In genomic region chr17:72175263-72175662, GRCh38 we compare ENCODE assay signal across 23 cellular contexts. TPM values are rescaled to one million over a fixed set of nuclear protein-coding genes. Genes with fewer than 3 reads are reported as not detected.
"Had no signal": no experiment of that assay in that cellular context is flagged by ENCODE, and none has a peak within 500 bp of the region (broad histone marks: within the 10 kb centered on the region; RNA-seq: fewer than 3 reads in every experiment).

No MANE protein-coding gene starts in this region.

- H3K4me3 ChIP-seq: ascending aorta, esophagus muscularis mucosa, gastroesophageal sphincter, heart left ventricle, neural progenitor cell, ovary, testis, upper lobe of right lung had no signal

- H3K27ac Mint-ChIP-seq: activated naive CD4-positive, alpha-beta T cell treated with anti-CD3 and anti-CD28 coated beads, Interleukin-2, amount 50 U/mL, for 24 hours; naive B cell; neural progenitor cell; stimulated activated effector memory CD8-positive, alpha-beta T cell treated with anti-CD3 and anti-CD28 coated beads, Interleukin-12 subunit alpha, Interleukin-12 subunit beta, amount 100 ng/mL, for 72 hours had no signal

- H3K27ac ChIP-seq: ascending aorta, esophagus muscularis mucosa, gastroesophageal sphincter, heart left ventricle, neural progenitor cell, ovary, testis, upper lobe of right lung had no signal

- H3K4me1 ChIP-seq: ascending aorta, gastroesophageal sphincter, upper lobe of right lung had no signal

- DNase-seq: activated CD4-positive, alpha-beta T cell treated with anti-CD3 and anti-CD28 coated beads, Interleukin-2, amount 50 U/mL, for 1 hour; activated CD8-positive, alpha-beta memory T cell treated with anti-CD3 and anti-CD28 coated beads, Interleukin-2, amount 50 U/mL, for 4 hours; activated effector memory CD4-positive, alpha-beta T cell treated with anti-CD3 and anti-CD28 coated beads, Interleukin-2, amount 50 U/mL, for 16 hours; activated T-cell treated with anti-CD3 and anti-CD28 coated beads, Interleukin-2, amount 50 U/mL, for 4 hours; dermis blood vessel endothelial cell; effector memory CD4-positive, alpha-beta T cell; left ventricle myocardium superior; naive B cell; ovary; stimulated activated CD4-positive, alpha-beta T cell treated with anti-CD3 and anti-CD28 coated beads, Interleukin-4, amount 100 ng/mL, for 24 hours; T1000; testis; upper lobe of right lung had no signal

- H3K27me3 ChIP-seq: ascending aorta, heart left ventricle, neural progenitor cell, ovary, testis, upper lobe of right lung had no signal

- H3K36me3 Mint-ChIP-seq: activated naive CD4-positive, alpha-beta T cell treated with anti-CD3 and anti-CD28 coated beads, Interleukin-2, amount 50 U/mL, for 24 hours; naive B cell; neural progenitor cell; stimulated activated effector memory CD8-positive, alpha-beta T cell treated with anti-CD3 and anti-CD28 coated beads, Interleukin-12 subunit alpha, Interleukin-12 subunit beta, amount 100 ng/mL, for 72 hours had no signal

- ATAC-seq: activated CD4-positive, CD25-positive, alpha-beta regulatory T cell treated with anti-CD3 and anti-CD28 coated beads, Interleukin-2, amount 50 U/mL, for 24 hours; activated T-cell treated with anti-CD3 and anti-CD28 coated beads, Interleukin-2, amount 50 U/mL, for 4 hours; gastroesophageal sphincter; sciatic nerve; stimulated activated effector memory CD8-positive, alpha-beta T cell treated with anti-CD3 and anti-CD28 coated beads, Interleukin-12 subunit alpha, Interleukin-12 subunit beta, amount 100 ng/mL, for 72 hours; upper lobe of right lung had no signal

- H3K9me3 ChIP-seq: ascending aorta, esophagus muscularis mucosa, gastroesophageal sphincter, heart left ventricle, ovary, testis, upper lobe of right lung had no signal

- H3K36me3 ChIP-seq: ascending aorta, esophagus muscularis mucosa, gastroesophageal sphincter, heart left ventricle, neural progenitor cell, ovary, upper lobe of right lung had no signal

- H3K9me3 Mint-ChIP-seq: activated naive CD4-positive, alpha-beta T cell treated with anti-CD3 and anti-CD28 coated beads, Interleukin-2, amount 50 U/mL, for 24 hours; activated T-cell treated with anti-CD3 and anti-CD28 coated beads, Interleukin-2, amount 50 U/mL, for 4 hours; neural progenitor cell had no signal

- H3K4me1 Mint-ChIP-seq: activated naive CD4-positive, alpha-beta T cell treated with anti-CD3 and anti-CD28 coated beads, Interleukin-2, amount 50 U/mL, for 24 hours; naive B cell; stimulated activated effector memory CD8-positive, alpha-beta T cell treated with anti-CD3 and anti-CD28 coated beads, Interleukin-12 subunit alpha, Interleukin-12 subunit beta, amount 100 ng/mL, for 72 hours had no signal

- H2AFZ ChIP-seq: neural progenitor cell had no signal

- H3K4me2 ChIP-seq: neural progenitor cell had no signal

- H3K4me3 Mint-ChIP-seq: activated naive CD4-positive, alpha-beta T cell treated with anti-CD3 and anti-CD28 coated beads, Interleukin-2, amount 50 U/mL, for 24 hours; activated T-cell treated with anti-CD3 and anti-CD28 coated beads, Interleukin-2, amount 50 U/mL, for 4 hours; naive B cell; stimulated activated effector memory CD8-positive, alpha-beta T cell treated with anti-CD3 and anti-CD28 coated beads, Interleukin-12 subunit alpha, Interleukin-12 subunit beta, amount 100 ng/mL, for 72 hours had no signal

- H3K9ac ChIP-seq: neural progenitor cell had no signal

RNA-seq across cellular contexts. Expression of gene SOX9, which starts 54.4 kb away (rescaled TPM):
- total RNA-seq: endothelial cell of umbilical vein had no signal
- polyA plus RNA-seq: endothelial cell of umbilical vein had no signal
